19 cellular contexts compared by ENCODE assay signal in the genomic region with DNA sequence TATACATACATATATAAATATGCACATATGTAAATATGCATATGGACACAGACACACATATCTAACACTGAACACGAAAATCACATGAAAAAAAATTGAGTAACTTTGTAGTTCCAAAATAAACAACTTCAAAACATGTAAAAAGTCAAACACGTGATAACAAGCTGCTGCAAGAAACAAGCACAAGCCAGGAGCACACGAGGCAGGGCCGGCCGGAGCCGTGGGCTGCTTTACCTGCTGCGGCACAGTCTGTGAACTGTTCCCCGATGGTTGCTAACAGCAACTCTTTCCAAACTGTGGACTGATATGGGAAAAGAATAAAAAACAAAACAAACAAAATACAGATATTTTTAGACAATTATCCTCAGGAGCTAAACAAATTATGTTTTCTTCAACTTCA. TPM values are rescaled to one million over a fixed set of nuclear protein-coding genes. Genes with fewer than 3 reads are reported as not detected.
DNase-seq lines count a peak whose midpoint lies in the region; ATAC-seq, FAIRE-seq and TF ChIP-seq lines count a peak whose summit lies in the region.
"Had no signal": no experiment of that assay in that cellular context is flagged by ENCODE, and none has a peak within 500 bp of the region (broad histone marks: within the 10 kb centered on the region; RNA-seq: fewer than 3 reads in every experiment).

No MANE protein-coding gene starts in this region.

- WGBS in pancreas, 2 donors: 19 to 26% methylated on average over 8 of the region's 8 CpGs
- 63 to 74% methylated on average over 8 of the region's 8 CpGs for WGBS in upper lobe of left lung, 2 donors

- no peak for TF ChIP-seq CTCF in pancreas (IDR thresholded peaks at IDR 0.05)
- TF ChIP-seq CTCF in upper lobe of left lung (IDR thresholded peaks at IDR 0.05): no peak
- TF ChIP-seq CTCF in neural progenitor cell (IDR thresholded peaks at IDR 0.05): no peak

- no peaks in the 10 kb centered on the region for H4K20me1 ChIP-seq in neural progenitor cell (ENCODE audit: low read depth)

- no peak overlapping the region for H3K4me3 ChIP-seq in pancreas
- H3K4me3 ChIP-seq in upper lobe of left lung: peak overlapping the region in 1 of 4 donors; percentile 3
- no peak overlapping the region for H3K4me3 ChIP-seq in neural progenitor cell

- peaks cover 2% of the 10 kb centered on the region for H3K4me1 Mint-ChIP-seq in activated naive CD8-positive, alpha-beta T cell treated with anti-CD3 and anti-CD28 coated beads for 36 hours
- peaks cover 11% of the 10 kb centered on the region for H3K4me1 Mint-ChIP-seq in activated naive CD8-positive, alpha-beta T cell treated with anti-CD3 and anti-CD28 coated beads, Interleukin-2, amount 50 U/mL, for 24 hours
- H3K4me1 Mint-ChIP-seq in neural progenitor cell: peaks cover 8% of the 10 kb centered on the region
- H3K4me1 Mint-ChIP-seq: B cell had no signal

- no peak for ATAC-seq in activated naive CD8-positive, alpha-beta T cell treated with anti-CD3 and anti-CD28 coated beads, Interleukin-2, amount 50 U/mL, for 24 hours
- ATAC-seq in pancreas (peak; percentile 69 to 79 (median 74)), upper lobe of left lung (ENCODE audit: low FRiP score in 2 of 2) (peak in 1 of 2 donors; percentile 77)

- H3K4me1 ChIP-seq in pancreas: peaks cover 48 to 60% (median 53%) of the 10 kb centered on the region in 3 donors
- H3K4me1 ChIP-seq in upper lobe of left lung: peaks cover 28 to 41% (median 35%) of the 10 kb centered on the region in 4 donors
- peaks cover 10% of the 10 kb centered on the region for H3K4me1 ChIP-seq in neural progenitor cell

- no peaks in the 10 kb centered on the region for H3K27me3 Mint-ChIP-seq in activated naive CD8-positive, alpha-beta T cell treated with anti-CD3 and anti-CD28 coated beads for 36 hours
- H3K27me3 Mint-ChIP-seq in activated naive CD8-positive, alpha-beta T cell treated with anti-CD3 and anti-CD28 coated beads, Interleukin-2, amount 50 U/mL, for 24 hours: no peaks in the 10 kb centered on the region
- H3K27me3 Mint-ChIP-seq in neural progenitor cell (ENCODE audit: insufficient read depth, low read depth): no peaks in the 10 kb centered on the region
- H3K27me3 Mint-ChIP-seq: activated CD4-positive, alpha-beta T cell treated with anti-CD3 and anti-CD28 coated beads, Interleukin-2, amount 10 ng/mL, durations not matched to agents 24 days and 14 days; B cell; type B pancreatic cell had no signal

- FAIRE-seq in pancreas (lab: Jason Lieb, UNC): no peak
- FAIRE-seq: GM18507 had no signal

- no peak for TF ChIP-seq POLR2A in upper lobe of left lung (IDR thresholded peaks at IDR 0.05)

- no peaks in the 10 kb centered on the region for H3K9me3 ChIP-seq in pancreas
- H3K9me3 ChIP-seq in upper lobe of left lung: no peaks in the 10 kb centered on the region
- no peaks in the 10 kb centered on the region for H3K9me3 ChIP-seq in neural progenitor cell (ENCODE audit: low read depth)

- peak overlapping the region; percentile 30 for H3K27ac Mint-ChIP-seq in activated naive CD8-positive, alpha-beta T cell treated with anti-CD3 and anti-CD28 coated beads for 36 hours
- no peak overlapping the region for H3K27ac Mint-ChIP-seq in activated naive CD8-positive, alpha-beta T cell treated with anti-CD3 and anti-CD28 coated beads, Interleukin-2, amount 50 U/mL, for 24 hours
- H3K27ac Mint-ChIP-seq in neural progenitor cell: no peak overlapping the region
- H3K27ac Mint-ChIP-seq: activated CD4-positive, alpha-beta T cell treated with anti-CD3 and anti-CD28 coated beads, Interleukin-2, amount 10 ng/mL, durations not matched to agents 24 days and 14 days; B cell had no signal

- H3K27ac ChIP-seq in pancreas: peak overlapping the region; percentile 17 to 92 (median 73)
- H3K27ac ChIP-seq in upper lobe of left lung: peak overlapping the region in 3 of 4 donors; percentile 51 to 66 (median 54)
- H3K27ac ChIP-seq in neural progenitor cell: no peak overlapping the region
- H3K27ac ChIP-seq: 22Rv1 had no signal

- H3K4me2 ChIP-seq in neural progenitor cell: no peak overlapping the region

- TF ChIP-seq EP300 in upper lobe of left lung (IDR thresholded peaks at IDR 0.05): no peak

- no peak overlapping the region for H3K9ac ChIP-seq in neural progenitor cell

- no peak for DNase-seq in activated naive CD8-positive, alpha-beta T cell treated with anti-CD3 and anti-CD28 coated beads for 36 hours
- DNase-seq in activated naive CD8-positive, alpha-beta T cell treated with anti-CD3 and anti-CD28 coated beads, Interleukin-2, amount 50 U/mL, for 24 hours: no peak
- DNase-seq in iris pigment epithelial cell (ENCODE audit: low read depth) (peak; percentile 39), pancreas (peak in 3 of 6 donors; percentile 43 to 58 (median 53)), upper lobe of left lung (peak; percentile 51 to 74), ecto neural progenitor cell (ENCODE audit: low spot score) (no peak), NCI-H1105 (lab: John Stamatoyannopoulos, UW) (no peak), neural progenitor cell (ENCODE audit: low spot score) (no peak)
- DNase-seq: activated CD4-positive, alpha-beta T cell treated with anti-CD3 and anti-CD28 coated beads, Interleukin-2, amount 10 ng/mL, durations not matched to agents 24 days and 14 days; activated gamma-delta T cell; H7; islet precursor cell; midbrain; NCI-H1417 treated with DMSO at 0.1 percent for 48 hours; NCI-H524 treated with DMSO at 0.1 percent for 48 hours had no signal

- peaks cover 14% of the 10 kb centered on the region for H3K36me3 Mint-ChIP-seq in activated naive CD8-positive, alpha-beta T cell treated with anti-CD3 and anti-CD28 coated beads for 36 hours
- peaks cover 18% of the 10 kb centered on the region for H3K36me3 Mint-ChIP-seq in activated naive CD8-positive, alpha-beta T cell treated with anti-CD3 and anti-CD28 coated beads, Interleukin-2, amount 50 U/mL, for 24 hours (ENCODE audit: low read depth)
- H3K36me3 Mint-ChIP-seq in neural progenitor cell: peaks cover 2% of the 10 kb centered on the region

- H3F3A ChIP-seq in neural progenitor cell (ENCODE audit: low read depth): no peaks in the 10 kb centered on the region

- no peak overlapping the region for H3K4me3 Mint-ChIP-seq in activated naive CD8-positive, alpha-beta T cell treated with anti-CD3 and anti-CD28 coated beads for 36 hours
- H3K4me3 Mint-ChIP-seq in activated naive CD8-positive, alpha-beta T cell treated with anti-CD3 and anti-CD28 coated beads, Interleukin-2, amount 50 U/mL, for 24 hours: no peak overlapping the region
- H3K4me3 Mint-ChIP-seq in neural progenitor cell: no peak overlapping the region
- H3K4me3 Mint-ChIP-seq: activated CD4-positive, alpha-beta T cell treated with anti-CD3 and anti-CD28 coated beads, Interleukin-2, amount 10 ng/mL, durations not matched to agents 24 days and 14 days; B cell; type B pancreatic cell had no signal

- no peaks in the 10 kb centered on the region for H3K27me3 ChIP-seq in pancreas
- no peaks in the 10 kb centered on the region for H3K27me3 ChIP-seq in upper lobe of left lung
- no peaks in the 10 kb centered on the region for H3K27me3 ChIP-seq in neural progenitor cell

- intact Hi-C loops in pancreas (cut with DNase I): no loop called here

- H3K36me3 ChIP-seq in pancreas (no peaks in the 10 kb centered on the region), upper lobe of left lung (peaks cover 0 to 17% (median 0%) of the 10 kb centered on the region in 4 donors), neural progenitor cell (no peaks in the 10 kb centered on the region)

- H3K9me3 Mint-ChIP-seq in activated naive CD8-positive, alpha-beta T cell treated with anti-CD3 and anti-CD28 coated beads for 36 hours: no peaks in the 10 kb centered on the region
- H3K9me3 Mint-ChIP-seq in activated naive CD8-positive, alpha-beta T cell treated with anti-CD3 and anti-CD28 coated beads, Interleukin-2, amount 50 U/mL, for 24 hours: no peaks in the 10 kb centered on the region
- no peaks in the 10 kb centered on the region for H3K9me3 Mint-ChIP-seq in neural progenitor cell
- H3K9me3 Mint-ChIP-seq: activated CD4-positive, alpha-beta T cell treated with anti-CD3 and anti-CD28 coated beads, Interleukin-2, amount 10 ng/mL, durations not matched to agents 24 days and 14 days had no signal

- no peak overlapping the region for H2AFZ ChIP-seq in neural progenitor cell (replicated peaks)

- H3K79me2 ChIP-seq in neural progenitor cell (ENCODE audit: low read depth): no peaks in the 10 kb centered on the region

RNA-seq across cellular contexts. Expression of a gene that starts 31.6 kb away (rescaled TPM):
- total RNA-seq in activated naive CD8-positive, alpha-beta T cell treated with anti-CD3 and anti-CD28 coated beads for 36 hours: 10 to 100 TPM; 24.9 to 26.1 TPM
- total RNA-seq in pancreas (10 to 100 TPM; 13.2 to 17.3 (median 14.8) TPM), upper lobe of left lung (10 to 100 TPM in 5 of 6 donors, 1 to 10 TPM in 1; 7.3 to 40.2 (median 21.2) TPM), neural progenitor cell (ENCODE audit: low replicate concordance) (6.3 and 18.2 TPM in 2 replicates)
- polyA plus RNA-seq in pancreas: 1 to 10 TPM; 4.1 to 7.3 TPM

Comparison
In these comparisons a context has a peak if more than half of its experiments do, and no peak if none do; other contexts are left out.
1. DNase-seq: peak in iris pigment epithelial cell (single experiment) and upper lobe of left lung (2 of 2); none in activated naive CD8-positive, alpha-beta T cell treated with anti-CD3 and anti-CD28 coated beads for 36 hours (single experiment), activated naive CD8-positive, alpha-beta T cell treated with anti-CD3 and anti-CD28 coated beads, Interleukin-2, amount 50 U/mL, for 24 hours (single experiment), ecto neural progenitor cell (single experiment), NCI-H1105 (single experiment) and neural progenitor cell (single experiment).